Comparison of ENCODE assay signal across 9 cellular contexts in genomic region chr6:21598662-21599061, GRCh38. TPM values are rescaled to one million over a fixed set of nuclear protein-coding genes. Genes with fewer than 3 reads are reported as not detected.
A peak's percentile ranks its signal among the peaks of the same experiment; 100 is the strongest.
DNase-seq lines count a peak whose midpoint lies in the region; ATAC-seq and TF ChIP-seq lines count a peak whose summit lies in the region.
"Had no signal": no experiment of that assay in that cellular context is flagged by ENCODE, and none has a peak within 500 bp of the region (broad histone marks: within the 10 kb centered on the region; RNA-seq: fewer than 3 reads in every experiment).

No MANE protein-coding gene starts in this region.

- intact Hi-C loops in heart right ventricle (cut with DNase I) (loop anchor here in 9 of 10 donors (5.0 to 10.0 kb wide), 19 partner anchors 66 to 1849 kb away; partner anchors contain the start of gene E2F3 (in 1 of the 9)), cardiac septum (cut with DNase I) (loop anchor here (5.0 kb wide), 5 partner anchors 209 to 1229 kb away; no protein-coding TSS in a partner anchor), upper lobe of right lung (cut with DNase I) (no loop called here)

- H3K4me3 ChIP-seq in heart right ventricle = peak overlapping the region in 9 of 10 donors; percentile 48 to 88 (median 82)
- peak overlapping the region; percentile 87 for H3K4me3 ChIP-seq in astrocyte of the cerebellum (ENCODE audit: low read depth, low read length)
- peak overlapping the region; percentile 75 for H3K4me3 ChIP-seq in upper lobe of right lung

- no peaks in the 10 kb centered on the region for H3K27me3 ChIP-seq in heart right ventricle
- H3K27me3 ChIP-seq in upper lobe of right lung = no peaks in the 10 kb centered on the region

- TF ChIP-seq CTCF in heart right ventricle (IDR thresholded peaks at IDR 0.05) = no peak
- no peak for TF ChIP-seq CTCF in astrocyte of the cerebellum (IDR thresholded peaks at IDR 0.05; ENCODE audit: low read depth, low read length, missing control alignments)
- TF ChIP-seq CTCF in upper lobe of right lung (IDR thresholded peaks at IDR 0.05) = no peak

- WGBS in heart right ventricle, 2 donors = 14 to 17% methylated on average over 4 of the region's 4 CpGs

- ATAC-seq in heart right ventricle (no peak), upper lobe of right lung (no peak), HG03045 (IDR thresholded peaks at IDR 0.05; ENCODE audit: unreplicated experiment) (no peak), GM21390 (IDR thresholded peaks at IDR 0.05; ENCODE audit: unreplicated experiment) (no peak), HG03196 (IDR thresholded peaks at IDR 0.05; ENCODE audit: unreplicated experiment) (no peak)
- ATAC-seq: activated CD8-positive, alpha-beta memory T cell treated with anti-CD3 and anti-CD28 coated beads, Interleukin-2, amount 10 ng/mL, durations not matched to agents 7 days and 5 days had no signal

- peaks cover 0 to 3% (median 0%) of the 10 kb centered on the region in 11 donors for H3K9me3 ChIP-seq in heart right ventricle
- H3K9me3 ChIP-seq in upper lobe of right lung = no peaks in the 10 kb centered on the region

- H3K4me1 ChIP-seq in heart right ventricle (peaks cover 3 to 36% (median 21%) of the 10 kb centered on the region in 9 donors), upper lobe of right lung (peaks cover 8% of the 10 kb centered on the region)

- peak overlapping the region in 5 of 10 donors; percentile 15 to 96 (median 92) for H3K27ac ChIP-seq in heart right ventricle
- no peak overlapping the region for H3K27ac ChIP-seq in upper lobe of right lung

- in situ Hi-C loops in astrocyte of the cerebellum (cut with HindIII; ENCODE audit: low sequenced_read_pairs) = loop anchor here (10.0 kb wide), 1 partner anchor 1846 kb away; no protein-coding TSS in a partner anchor

- DNase-seq in heart right ventricle (no peak), cardiac septum (ENCODE audit: low spot score) (no peak), astrocyte of the cerebellum (ENCODE audit: low read depth) (no peak), kidney tubule cell (ENCODE audit: low spot score) (peak; percentile 67), upper lobe of right lung (no peak)
- DNase-seq: activated CD8-positive, alpha-beta memory T cell treated with anti-CD3 and anti-CD28 coated beads, Interleukin-2, amount 10 ng/mL, durations not matched to agents 7 days and 5 days had no signal

- H3K36me3 ChIP-seq in heart right ventricle (no peaks in the 10 kb centered on the region), upper lobe of right lung (no peaks in the 10 kb centered on the region)

RNA-seq across cellular contexts. Expression of gene SOX4, which starts 5.1 kb away (rescaled TPM):
- total RNA-seq in heart right ventricle = 10 to 100 TPM in 3 of 10 donors, 1 to 10 TPM in 7; 3.1 to 19.1 (median 7.7) TPM
- polyA plus RNA-seq in heart right ventricle = 1 to 10 TPM; 2.6 to 3.8 TPM
- total RNA-seq in cardiac septum = 9.8 TPM
- 20.0 TPM for total RNA-seq in upper lobe of right lung
